In the genomic region with DNA sequence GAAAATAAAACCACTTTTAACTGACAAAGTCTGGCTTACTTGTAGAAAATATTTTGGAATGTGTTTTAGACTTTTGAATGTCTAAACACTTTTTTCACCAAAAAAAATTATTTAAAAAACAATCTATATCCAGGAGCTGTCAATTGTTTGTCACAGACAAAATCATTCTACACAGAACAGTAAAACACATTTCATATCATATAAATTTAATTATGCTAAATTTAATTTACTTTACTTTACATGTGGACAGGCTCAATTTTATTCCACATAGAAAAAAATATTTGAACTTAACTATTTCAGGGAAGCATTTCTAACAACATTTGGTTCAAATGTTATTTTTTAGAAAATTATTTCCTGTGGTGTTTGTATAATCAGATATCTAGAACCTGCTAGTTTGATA, we compare ENCODE assay signal across 25 cellular contexts.
"Had no signal": no experiment of that assay in that cellular context is flagged by ENCODE, and none has a peak within 500 bp of the region (broad histone marks: within the 10 kb centered on the region; RNA-seq: fewer than 3 reads in every experiment).

No MANE protein-coding gene starts in this region.

- H3K27me3 Mint-ChIP-seq: naive B cell had no signal

- FAIRE-seq: colon, endothelial cell of umbilical vein, islet of Langerhans, keratinocyte had no signal

- H3K9me3 ChIP-seq: esophagus muscularis mucosa, gastrocnemius medialis, heart right ventricle, left ventricle myocardium inferior, lower lobe of right lung, mucosa of descending colon had no signal

- H3K27ac ChIP-seq: coronary artery, dorsolateral prefrontal cortex, esophagus muscularis mucosa, foreskin keratinocyte, gastrocnemius medialis, heart right ventricle, left ventricle myocardium inferior, lower lobe of right lung had no signal

- ATAC-seq: foreskin keratinocyte, gastrocnemius medialis, heart right ventricle, left colon, left lobe of liver, lower lobe of right lung, mucosa of descending colon had no signal

- H3K4me3 ChIP-seq: coronary artery, dorsolateral prefrontal cortex, esophagus muscularis mucosa, gastrocnemius medialis, heart right ventricle, left ventricle myocardium inferior, lower lobe of right lung, mucosa of descending colon had no signal

- H3K9me3 Mint-ChIP-seq: mesothelial cell of epicardium, naive B cell had no signal

- H3K36me3 Mint-ChIP-seq: mesothelial cell of epicardium, naive B cell had no signal

- H3K27ac Mint-ChIP-seq: mesothelial cell of epicardium, naive B cell had no signal

- H3K27me3 ChIP-seq: dorsolateral prefrontal cortex, esophagus muscularis mucosa, foreskin keratinocyte, gastrocnemius medialis, heart right ventricle had no signal

- H3K36me3 ChIP-seq: esophagus muscularis mucosa, gastrocnemius medialis, heart right ventricle, left ventricle myocardium inferior, lower lobe of right lung had no signal

- H3K4me1 ChIP-seq: esophagus muscularis mucosa, foreskin keratinocyte, gastrocnemius medialis, heart right ventricle, left ventricle myocardium inferior, lower lobe of right lung had no signal

- H3K4me1 Mint-ChIP-seq: naive B cell had no signal

- H3K4me3 Mint-ChIP-seq: mesothelial cell of epicardium, naive B cell had no signal

- DNase-seq: dermis blood vessel endothelial cell; dorsolateral prefrontal cortex; effector CD4-positive, alpha-beta T cell; effector memory CD4-positive, alpha-beta T cell; foreskin keratinocyte; gastrocnemius medialis; glutamatergic neuron; head of caudate nucleus; heart right ventricle; hippocampal formation; kidney glomerular epithelial cell; left colon; left ventricle myocardium inferior; lower lobe of right lung; mesenchymal stem cell; mucosa of descending colon; naive B cell had no signal
